Comparison of ENCODE assay signal across 11 cellular contexts in the genomic region with DNA sequence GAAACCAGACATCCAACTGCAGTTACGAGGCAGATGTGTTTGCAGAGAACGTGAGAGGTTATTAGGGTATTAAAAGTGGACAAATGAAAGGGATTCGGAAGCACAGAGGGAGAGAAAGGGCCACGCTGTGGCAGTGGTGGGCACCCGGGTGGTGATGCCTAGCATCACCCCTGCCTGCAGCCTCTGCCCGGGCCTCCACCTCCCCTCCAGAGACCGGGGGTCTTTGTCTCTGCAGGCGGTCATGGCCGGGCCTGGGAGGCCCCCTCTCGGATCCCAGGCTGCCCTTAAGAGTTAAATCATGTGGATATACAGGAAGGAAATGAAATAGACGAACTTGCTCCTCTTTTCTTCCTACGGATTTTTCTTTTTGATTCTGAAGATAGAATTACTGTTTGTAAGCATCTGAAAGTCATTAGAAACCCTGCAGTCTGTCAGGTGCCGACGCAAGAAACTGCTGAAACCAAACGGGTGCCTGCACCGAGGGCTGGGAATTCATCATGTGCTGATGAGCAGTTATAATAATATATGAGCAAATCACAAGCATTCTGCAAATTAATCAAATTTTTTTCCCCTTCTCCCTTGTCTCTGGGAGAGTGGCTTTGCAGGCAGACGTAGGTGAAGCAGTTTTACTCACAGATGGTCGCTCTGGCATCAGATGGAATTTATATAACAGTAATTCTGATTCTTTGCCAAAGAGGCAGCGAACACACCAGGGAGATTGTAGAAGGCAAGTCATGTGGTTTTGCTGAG.
DNase-seq lines count a peak whose midpoint lies in the region; TF ChIP-seq lines count a peak whose summit lies in the region.
"Had no signal": no experiment of that assay in that cellular context is flagged by ENCODE, and none has a peak within 500 bp of the region (broad histone marks: within the 10 kb centered on the region; RNA-seq: fewer than 3 reads in every experiment).

No MANE protein-coding gene starts in this region.

- no peaks in the 10 kb centered on the region for H3K9me3 ChIP-seq in BLaER1 treated with 17β-estradiol and CSF1 and Interleukin-3, amounts not matched to agents 10 nM and 100 nM (replicated peaks in 1 of 11)
- no peaks in the 10 kb centered on the region for H3K9me3 ChIP-seq in ascending aorta
- no peaks in the 10 kb centered on the region for H3K9me3 ChIP-seq in iPS-15b (ENCODE audit: control insufficient read depth, insufficient read depth, low read length)
- H3K9me3 ChIP-seq in sigmoid colon: no peaks in the 10 kb centered on the region

- 34 to 38% methylated on average over 19 of the region's 19 CpGs for WGBS in sigmoid colon, 2 donors

- TF ChIP-seq CTCF in ascending aorta (IDR thresholded peaks at IDR 0.05) (no peak), sigmoid colon (IDR thresholded peaks at IDR 0.05) (no peak)

- peaks cover 35 to 46% (median 40%) of the 10 kb centered on the region in 11 experiments for H3K27me3 ChIP-seq in BLaER1 treated with 17β-estradiol and CSF1 and Interleukin-3, amounts not matched to agents 10 nM and 100 nM
- H3K27me3 ChIP-seq in ascending aorta (no peaks in the 10 kb centered on the region), iPS-15b (ENCODE audit: control insufficient read depth, insufficient read depth, low read length) (no peaks in the 10 kb centered on the region), sigmoid colon (peaks cover 0 to 7% (median 0%) of the 10 kb centered on the region in 3 donors)

- H4K20me1 ChIP-seq in BLaER1 treated with 17β-estradiol and CSF1 and Interleukin-3, amounts not matched to agents 10 nM and 100 nM: no peaks in the 10 kb centered on the region; a peak in 2 of 22 replicates

- H3K4me1 ChIP-seq in BLaER1 treated with 17β-estradiol and CSF1 and Interleukin-3, amounts not matched to agents 10 nM and 100 nM: peaks cover 14 to 27% (median 21%) of the 10 kb centered on the region in 10 experiments; a peak in 18 of 20 replicates
- no peaks in the 10 kb centered on the region for H3K4me1 ChIP-seq in ascending aorta
- H3K4me1 ChIP-seq in iPS-15b (ENCODE audit: control insufficient read depth, insufficient read depth, low read length): peaks cover 11% of the 10 kb centered on the region
- H3K4me1 ChIP-seq in sigmoid colon: peaks cover 0 to 21% (median 11%) of the 10 kb centered on the region in 4 donors

- intact Hi-C loops in ascending aorta (cut with DNase I): no loop called here
- intact Hi-C loops in sigmoid colon (cut with DNase I): no loop called here

- TF ChIP-seq POLR2A in sigmoid colon (IDR thresholded peaks at IDR 0.05): no peak

- H3K36me3 ChIP-seq in BLaER1 treated with 17β-estradiol and CSF1 and Interleukin-3, amounts not matched to agents 10 nM and 100 nM: no peaks in the 10 kb centered on the region
- H3K36me3 ChIP-seq in ascending aorta: no peaks in the 10 kb centered on the region
- no peaks in the 10 kb centered on the region for H3K36me3 ChIP-seq in iPS-15b (ENCODE audit: control insufficient read depth, insufficient read depth, low read length)
- H3K36me3 ChIP-seq in sigmoid colon: no peaks in the 10 kb centered on the region

- TF ChIP-seq EP300 in sigmoid colon (IDR thresholded peaks at IDR 0.05): no peak

- peak overlapping the region; percentile 51 to 82 (median 60); a peak in 21 of 22 replicates for H3K4me2 ChIP-seq in BLaER1 treated with 17β-estradiol and CSF1 and Interleukin-3, amounts not matched to agents 10 nM and 100 nM

- H3K4me3 ChIP-seq in BLaER1 treated with 17β-estradiol and CSF1 and Interleukin-3, amounts not matched to agents 10 nM and 100 nM: peak overlapping the region in 3 of 10 experiments; percentile 2 to 34 (median 14); a peak in 3 of 20 replicates
- H3K4me3 ChIP-seq in ascending aorta (peak overlapping the region; percentile 14 to 26), iPS-15b (ENCODE audit: low read depth, low read length) (no peak overlapping the region), sigmoid colon (peak overlapping the region; percentile 21 to 43 (median 37))

- DNase-seq in ascending aorta (ENCODE audit: low spot score in 2 of 2) (no peak), sigmoid colon (peak; percentile 69), NCI-H524 treated with DMSO at 0.1 percent for 48 hours (lab: John Stamatoyannopoulos, UW) (no peak), NCI-H1436 (lab: John Stamatoyannopoulos, UW) (no peak)
- DNase-seq in NK-92 treated with Interleukin-12 subunit alpha and Interleukin-12 subunit beta, amount 100 ng/mL, for 24 hours (lab: John Stamatoyannopoulos, UW): no peak
- no peak for DNase-seq in activated effector memory CD4-positive, alpha-beta T cell treated with anti-CD3 and anti-CD28 coated beads, Interleukin-2, amount 50 U/mL, for 16 hours
- DNase-seq: erythroblast, H9, T-helper 17 cell had no signal

- H3K9ac ChIP-seq in BLaER1 treated with 17β-estradiol and CSF1 and Interleukin-3, amounts not matched to agents 10 nM and 100 nM: peak overlapping the region in 4 of 11 experiments; percentile 1 to 53 (median 20); a peak in 5 of 22 replicates
- peak overlapping the region; percentile 47 for H3K9ac ChIP-seq in iPS-15b (ENCODE audit: low read depth, low read length)

- H3K27ac ChIP-seq in BLaER1 treated with 17β-estradiol and CSF1 and Interleukin-3, amounts not matched to agents 10 nM and 100 nM: no peak overlapping the region
- no peak overlapping the region for H3K27ac ChIP-seq in ascending aorta
- peak overlapping the region; percentile 19 to 61 (median 50) for H3K27ac ChIP-seq in sigmoid colon

Comparison
In these comparisons a context has a peak if more than half of its experiments do, and no peak if none do; other contexts are left out.
1. H3K27ac ChIP-seq: peak in sigmoid colon (4 of 4); none in BLaER1 treated with 17β-estradiol and CSF1 and Interleukin-3, amounts not matched to agents 10 nM and 100 nM (0 of 11) and ascending aorta (0 of 2).